ENCODE assay signal across 1 cellular context in genomic region chr12:103929909-103930786, GRCh38.
A peak's percentile ranks its signal among the peaks of the same experiment; 100 is the strongest.
TF ChIP-seq lines count a peak whose summit lies in the region.

TSS of gene HSP90B1 (plus strand) at chr12:103930410. CDS start at chr12:103930516, 106 bp downstream.

TF ChIP-seq in K562, 482 proteins besides CTCF, POLR2A, EP300 and RAD21 (continued from another document and continues in another):
- TF ChIP-seq RFX1 (IDR thresholded peaks at IDR 0.05) (peak; percentile 100), ZNF23 (CRISPR knock-in tag; IDR thresholded peaks at IDR 0.05) (no peak), HMG20B (CRISPR knock-in tag; IDR thresholded peaks at IDR 0.05) (no peak), SUPT5H (IDR thresholded peaks at IDR 0.05) (peak; percentile 98), L3MBTL2 (IDR thresholded peaks at IDR 0.05) (peak; percentile 93), FOXP1 (CRISPR knock-in tag; IDR thresholded peaks at IDR 0.05) (peak; percentile 85; the same call in 1 of the 2 replicates), THAP7 (CRISPR knock-in tag; IDR thresholded peaks at IDR 0.05) (no peak), ZNF785 (CRISPR knock-in tag; IDR thresholded peaks at IDR 0.05) (no peak), EGR1 (conservative IDR thresholded peaks at IDR 0.05) (peak; percentile 89), TAF1 (IDR thresholded peaks at IDR 0.05; ENCODE audit: control insufficient read depth, extremely low read depth, insufficient read depth, low read length, severe bottlenecking) (peak; percentile 90), ZNF175 (CRISPR knock-in tag; IDR thresholded peaks at IDR 0.05; ENCODE audit: low read depth) (peak; percentile 88), NR0B1 (IDR thresholded peaks at IDR 0.05; ENCODE audit: partially characterized antibody) (no peak), RFX5 (IDR thresholded peaks at IDR 0.05; ENCODE audit: low read depth, low read length) (peak; percentile 66), PHB (CRISPR knock-in tag; IDR thresholded peaks at IDR 0.05) (no peak), ZNF232 (CRISPR knock-in tag; IDR thresholded peaks at IDR 0.05) (no peak), ATF6 (CRISPR knock-in tag; IDR thresholded peaks at IDR 0.05) (peak; percentile 65; the same call in 1 of the 2 replicates), ZNF197 (CRISPR knock-in tag; IDR thresholded peaks at IDR 0.05; ENCODE audit: low read depth) (peak; percentile 10; the same call in 1 of the 2 replicates), LCOR (CRISPR knock-in tag; IDR thresholded peaks at IDR 0.05) (peak; percentile 92), CSDE1 (IDR thresholded peaks at IDR 0.05) (peak in 1 of 2 experiments; percentile 98; a peak in 2 of 4 replicates), ZNF354B (CRISPR knock-in tag; IDR thresholded peaks at IDR 0.05) (no peak), ZNF561 (CRISPR knock-in tag; conservative IDR thresholded peaks at IDR 0.05) (no peak), PTBP1 (IDR thresholded peaks at IDR 0.05; ENCODE audit: low read depth, low read length) (no peak), ERF (CRISPR knock-in tag; IDR thresholded peaks at IDR 0.05) (peak; percentile 16; the same call in 1 of the 2 replicates), ZNF592 (IDR thresholded peaks at IDR 0.05) (no peak), ETS1 (conservative IDR thresholded peaks at IDR 0.05; ENCODE audit: control insufficient read depth, low read depth, low read length) (peak; percentile 71), ZNF384 (IDR thresholded peaks at IDR 0.05; ENCODE audit: low read depth, low read length) (0 out of 2 replicates have a peak, but pooled peaks have one; percentile 5), E2F6 (IDR thresholded peaks at IDR 0.05; ENCODE audit: borderline replicate concordance in 1 of 2, extremely low read depth in 1 of 2, insufficient read depth in 1 of 2, insufficient read length in 1 of 2, low read depth in 1 of 2, low read length in 1 of 2, poor library complexity in 1 of 2, severe bottlenecking in 1 of 2) (peak; percentile 88 to 92), EP400 (IDR thresholded peaks at IDR 0.05) (peak; percentile 99), ZKSCAN1 (IDR thresholded peaks at IDR 0.05; ENCODE audit: low read depth, low read length) (0 out of 2 replicates have a peak, but pooled peaks have one; percentile 16), FOXK2 (conservative IDR thresholded peaks at IDR 0.05 in 1 of 2, IDR thresholded peaks at IDR 0.05 in 1 of 2; ENCODE audit: low read depth in 2 of 2) (peak; percentile 77 to 83), MGA (IDR thresholded peaks at IDR 0.05) (peak; percentile 83), TGIF2 (CRISPR knock-in tag; IDR thresholded peaks at IDR 0.05) (0 out of 2 replicates have a peak, but pooled peaks have one; percentile 25), THAP12 (CRISPR knock-in tag; IDR thresholded peaks at IDR 0.05) (peak; percentile 65; the same call in 1 of the 2 replicates)
